ENCODE assay signal across 7 cellular contexts in genomic region chr7:74224907-74225306, GRCh38. TPM values are rescaled to one million over a fixed set of nuclear protein-coding genes. Genes with fewer than 3 reads are reported as not detected.
DNase-seq lines count a peak whose midpoint lies in the region; ATAC-seq, FAIRE-seq and TF ChIP-seq lines count a peak whose summit lies in the region.
"Not testable (repeated sequence)": the region's sequence is repeated elsewhere in the genome, so short reads cannot be mapped to it uniquely, and the experiment has no call there.
"Had no signal": no experiment of that assay in that cellular context is flagged by ENCODE, and none has a peak within 500 bp of the region (broad histone marks: within the 10 kb centered on the region; RNA-seq: fewer than 3 reads in every experiment).

No MANE protein-coding gene starts in this region.

- not testable (repeated sequence) for H3K27me3 ChIP-seq in BLaER1 treated with 17β-estradiol and CSF1 and Interleukin-3, amounts not matched to agents 10 nM and 100 nM; H7 (ENCODE audit: control insufficient read depth, insufficient read depth, low read length); K562 (ENCODE audit: control insufficient read depth in 2 of 2, insufficient read depth in 2 of 2, low read length in 2 of 2); neutrophil

- not testable (repeated sequence) for BruUV-seq in K562 (replicated peaks; lab: Mats Ljungman, UMichigan)

- TF ChIP-seq CTCF in K562 (IDR thresholded peaks at IDR 0.05 in 2 of 3, conservative IDR thresholded peaks at IDR 0.05 in 1 of 3; ENCODE audit: insufficient read depth in 2 of 3, low read depth in 1 of 3, low read length in 3 of 3); neutrophil (IDR thresholded peaks at IDR 0.05): not testable (repeated sequence)

- POLR2A ChIA-PET in K562 (lab: Yijun Ruan, JAX), result not testable (repeated sequence)

- peak overlapping the region; percentile 77 to 100 (median 92) for H3K4me2 ChIP-seq in BLaER1 treated with 17β-estradiol and CSF1 and Interleukin-3, amounts not matched to agents 10 nM and 100 nM
- H3K4me2 ChIP-seq in K562 (ENCODE audit: insufficient read depth, low read length), result not testable (repeated sequence)

- H3K4me1 ChIP-seq in BLaER1 treated with 17β-estradiol and CSF1 and Interleukin-3, amounts not matched to agents 10 nM and 100 nM, result peaks cover 85 to 100% (median 97%) of the 10 kb centered on the region in 10 experiments
- H3K4me1 ChIP-seq in K562 (replicated peaks in 1 of 2; ENCODE audit: control insufficient read depth in 2 of 2, insufficient read depth in 2 of 2, low read length in 2 of 2) (peaks cover 0 to 19% of the 10 kb centered on the region in 2 experiments; a peak in 3 of 5 replicates), neutrophil (ENCODE audit: control insufficient read depth in 1 of 2, insufficient read depth in 1 of 2, low read depth in 1 of 2, low read length in 1 of 2) (peaks cover 55 to 72% of the 10 kb centered on the region in 2 experiments)

- H3K36me3 ChIP-seq in BLaER1 treated with 17β-estradiol and CSF1 and Interleukin-3, amounts not matched to agents 10 nM and 100 nM, result peaks cover 38 to 95% (median 78%) of the 10 kb centered on the region in 11 experiments
- H3K36me3 ChIP-seq in H7 (replicated peaks; ENCODE audit: control insufficient read depth, insufficient read depth, low read length), result not testable (repeated sequence)
- H3K36me3 ChIP-seq in K562 (ENCODE audit: control insufficient read depth, insufficient read depth, low read length) (peaks cover 40% of the 10 kb centered on the region; the same call in 2 of the 3 replicates), neutrophil (peaks cover 76% of the 10 kb centered on the region)

- H3K27ac Mint-ChIP-seq in T-helper 2 cell treated with Interferon-gamma antibody and Interleukin-4, amounts not matched to agents 5 μg/mL and 100 μg/mL, for 36 hours, result peak overlapping the region; percentile 26
- peak overlapping the region; percentile 69 to 86 (median 82) for H3K27ac Mint-ChIP-seq in immature natural killer cell

- WGBS in K562 (ENCODE audit: insufficient coverage, low coverage, missing lambda C conversion rate), result 89% methylated on average over 13 of the region's 13 CpGs

- peak overlapping the region in 10 of 11 experiments; percentile 66 to 99 (median 97); a peak in 19 of 22 replicates for H3K27ac ChIP-seq in BLaER1 treated with 17β-estradiol and CSF1 and Interleukin-3, amounts not matched to agents 10 nM and 100 nM
- not testable (repeated sequence) for H3K27ac ChIP-seq in K562 (ENCODE audit: extremely low read depth, low read depth, low read length)
- peak overlapping the region; percentile 93 for H3K27ac ChIP-seq in neutrophil

- not testable (repeated sequence) for H3K79me2 ChIP-seq in K562 (ENCODE audit: control insufficient read depth, insufficient read depth, low read length)

- not testable (repeated sequence) for H3K4me3 Mint-ChIP-seq in T-helper 2 cell treated with Interferon-gamma antibody and Interleukin-4, amounts not matched to agents 5 μg/mL and 100 μg/mL, for 36 hours
- peak overlapping the region in 4 of 5 donors; percentile 30 to 64 (median 48) for H3K4me3 Mint-ChIP-seq in immature natural killer cell

- not testable (repeated sequence) for TF ChIP-seq EP300 in K562 (IDR thresholded peaks at IDR 0.05; ENCODE audit: low read length)

- H3K9me1 ChIP-seq in K562 (ENCODE audit: control insufficient read depth, insufficient read depth, low read length), result not testable (repeated sequence)

- intact Hi-C loops in K562 (cut with micrococcal nuclease), result not testable (repeated sequence)

- ATAC-seq in K562, result not testable (repeated sequence)

- not testable (repeated sequence) for TF ChIP-seq RAD21 in K562 (CRISPR knock-in tag; conservative IDR thresholded peaks at IDR 0.05 in 1 of 2, IDR thresholded peaks at IDR 0.05 in 1 of 2)

- CTCF ChIA-PET in K562 (lab: Yijun Ruan, JAX; ENCODE audit: low intra/inter-chr PET ratio), result not testable (repeated sequence)

- peak; percentile 19 for DNase-seq in H7
- not testable (repeated sequence) for DNase-seq in T-helper 2 cell treated with Interferon-gamma antibody and Interleukin-4, amounts not matched to agents 5 μg/mL and 100 μg/mL, for 36 hours (ENCODE audit: low spot score); K562 (ENCODE audit: extremely low read depth in 1 of 4, low spot score in 3 of 4); immature natural killer cell

- TF ChIP-seq POLR2A in K562 (conservative IDR thresholded peaks at IDR 0.05), result not testable (repeated sequence)

- H3K4me1 Mint-ChIP-seq in T-helper 2 cell treated with Interferon-gamma antibody and Interleukin-4, amounts not matched to agents 5 μg/mL and 100 μg/mL, for 36 hours (ENCODE audit: low read depth), result not testable (repeated sequence)
- H3K4me1 Mint-ChIP-seq in immature natural killer cell, result peaks cover 33 to 45% of the 10 kb centered on the region in 2 donors

- H3K9me3 Mint-ChIP-seq in T-helper 2 cell treated with Interferon-gamma antibody and Interleukin-4, amounts not matched to agents 5 μg/mL and 100 μg/mL, for 36 hours; immature natural killer cell: not testable (repeated sequence)

- not testable (repeated sequence) for H3K27me3 Mint-ChIP-seq in T-helper 2 cell treated with Interferon-gamma antibody and Interleukin-4, amounts not matched to agents 5 μg/mL and 100 μg/mL, for 36 hours (ENCODE audit: low read depth); immature natural killer cell (ENCODE audit: low read depth in 3 of 3)

- peak overlapping the region in 9 of 11 experiments; percentile 69 to 87 (median 79); a peak in 17 of 22 replicates for H3K9ac ChIP-seq in BLaER1 treated with 17β-estradiol and CSF1 and Interleukin-3, amounts not matched to agents 10 nM and 100 nM
- H3K9ac ChIP-seq in K562 (ENCODE audit: insufficient read depth in 1 of 2, low read depth in 2 of 2, low read length in 2 of 2), result peak overlapping the region in 1 of 2 experiments; percentile 29; a peak in 1 of 4 replicates

- not testable (repeated sequence) for H4K20me1 ChIP-seq in BLaER1 treated with 17β-estradiol and CSF1 and Interleukin-3, amounts not matched to agents 10 nM and 100 nM; K562 (replicated peaks; ENCODE audit: control insufficient read depth, insufficient read depth, low read length)

- peaks cover 35% of the 10 kb centered on the region for H3K36me3 Mint-ChIP-seq in T-helper 2 cell treated with Interferon-gamma antibody and Interleukin-4, amounts not matched to agents 5 μg/mL and 100 μg/mL, for 36 hours (ENCODE audit: low read depth)
- peaks cover 4 to 18% (median 14%) of the 10 kb centered on the region in 3 donors for H3K36me3 Mint-ChIP-seq in immature natural killer cell

- in situ Hi-C loops in K562 (cut with MboI), result not testable (repeated sequence)

- H3K4me3 ChIP-seq in BLaER1 treated with 17β-estradiol and CSF1 and Interleukin-3, amounts not matched to agents 10 nM and 100 nM, result peak overlapping the region in 6 of 10 experiments; percentile 21 to 56 (median 49); a peak in 6 of 20 replicates
- not testable (repeated sequence) for H3K4me3 ChIP-seq in H7 (ENCODE audit: insufficient read depth, low read depth, low read length); K562
- H3K4me3 ChIP-seq in neutrophil (ENCODE audit: low read depth in 1 of 2, low read length in 1 of 2), result peak overlapping the region in 1 of 2 experiments; percentile 57

- H3K9me3 ChIP-seq in BLaER1 treated with 17β-estradiol and CSF1 and Interleukin-3, amounts not matched to agents 10 nM and 100 nM (replicated peaks in 1 of 11); K562 (replicated peaks; ENCODE audit: control insufficient read depth, insufficient read depth, low read depth, low read length); neutrophil: not testable (repeated sequence)

- H2AFZ ChIP-seq in K562 (ENCODE audit: low read depth, low read length), result not testable (repeated sequence)

- not testable (repeated sequence) for FAIRE-seq in K562 (lab: Jason Lieb, UNC)

RNA-seq across cellular contexts. Expression of gene LAT2, which starts 15.1 kb away (rescaled TPM):
- total RNA-seq in H7 (2014; rRNA removed; shearing (Covaris generic)), result 0.87 TPM in 1 of 2 replicates, not detected in the other
- total RNA-seq in K562 (2011; cell fraction: chromatin; rRNA removed; ENCODE audit: low replicate concordance), result 1.1 and 2.4 TPM in 2 replicates
- 0.39 and 1.8 TPM in 2 replicates for total RNA-seq in K562 (2011; cell fraction: nucleolus; rRNA removed)
- 1.1 and 1.5 TPM in 2 replicates for total RNA-seq in K562 (2011; cell fraction: nucleoplasm; rRNA removed)
- 0.29 and 0.45 TPM in 2 replicates for total RNA-seq in K562 (2014; rRNA removed)
- total RNA-seq in K562 (2014; rRNA removed; fragmentation: Illumina TruSeq; extraction: Trizol), result 0.15 TPM in 1 of 2 replicates, not detected in the other
- 0.11 and 0.23 TPM in 2 replicates for total RNA-seq in K562 (2015; rRNA removed; fragmentation: Illumina TruSeq; extraction: Trizol)
- total RNA-seq in K562 (2021), result 0.29 and 0.58 TPM in 2 replicates
- 0.24 and 0.65 TPM in 2 replicates for polyA plus RNA-seq in K562 (2011; rRNA removed)
- 0.19 and 0.57 TPM in 2 replicates for polyA plus RNA-seq in K562 (2011; cell fraction: cytosol; rRNA removed)
- 0.18 and 0.64 TPM in 2 replicates for polyA plus RNA-seq in K562 (2011; cell fraction: nucleus; rRNA removed)
- 0.68 and 0.76 TPM in 2 replicates for polyA plus RNA-seq in K562 (2012)
- polyA plus RNA-seq in K562 (2014; fragmentation: Illumina TruSeq; extraction: Trizol), result 0.40 and 0.47 TPM in 2 replicates
- under 1 TPM; 0.24 to 0.25 TPM for polyA plus RNA-seq in K562 (2014; fragmentation: Nextera tagmentation; extraction: Ambion mirVana)
- 0.24 and 0.78 TPM in 2 replicates for polyA plus RNA-seq in K562 (2014; rRNA removed)
- 0.53 TPM in 1 of 2 replicates, not detected in the other for polyA minus RNA-seq in K562 (2011; rRNA and poly(A)+ RNA removed)
- not detected in 2 replicates for polyA minus RNA-seq in K562 (2011; cell fraction: cytosol; rRNA and poly(A)+ RNA removed)
- polyA minus RNA-seq in K562 (2011; cell fraction: nucleus; rRNA and poly(A)+ RNA removed), result 0.54 TPM in 1 of 2 replicates, not detected in the other
- polyA plus RNA-seq in immature natural killer cell, result 100 to 1,000 TPM; 231 to 266 (median 256) TPM
- total RNA-seq: G401 had no signal

RNA-seq across cellular contexts. Expression of gene RFC2, which starts 29.3 kb away (rescaled TPM):
- 109 and 126 TPM in 2 replicates for total RNA-seq in H7 (2014; rRNA removed; shearing (Covaris generic))
- total RNA-seq in K562 (2011; cell fraction: chromatin; rRNA removed; ENCODE audit: low replicate concordance), result 39.7 and 82.7 TPM in 2 replicates
- 54.0 and 64.9 TPM in 2 replicates for total RNA-seq in K562 (2011; cell fraction: nucleolus; rRNA removed)
- 37.6 and 46.7 TPM in 2 replicates for total RNA-seq in K562 (2011; cell fraction: nucleoplasm; rRNA removed)
- total RNA-seq in K562 (2014; rRNA removed) (93.6 and 123 TPM in 2 replicates), K562 (2014; rRNA removed; fragmentation: Illumina TruSeq; extraction: Trizol) (96.6 and 99.8 TPM in 2 replicates), K562 (2015; rRNA removed; fragmentation: Illumina TruSeq; extraction: Trizol) (122 and 126 TPM in 2 replicates), K562 (2021) (102 and 104 TPM in 2 replicates)
- polyA plus RNA-seq in K562 (2011; rRNA removed) (78.2 and 109 TPM in 2 replicates), K562 (2014; fragmentation: Illumina TruSeq; extraction: Trizol) (156 and 161 TPM in 2 replicates), K562 (2014; fragmentation: Nextera tagmentation; extraction: Ambion mirVana) (10 to 100 TPM; 32.5 to 55.6 TPM), K562 (2014; rRNA removed) (112 and 124 TPM in 2 replicates), immature natural killer cell (10 to 100 TPM; 48.1 to 79.5 (median 63.0) TPM)
- 62.5 and 86.6 TPM in 2 replicates for polyA plus RNA-seq in K562 (2011; cell fraction: cytosol; rRNA removed)
- polyA plus RNA-seq in K562 (2011; cell fraction: nucleus; rRNA removed), result 21.3 and 32.9 TPM in 2 replicates
- 86.3 and 99.6 TPM in 2 replicates for polyA plus RNA-seq in K562 (2012)
- polyA minus RNA-seq in K562 (2011; rRNA and poly(A)+ RNA removed), result 85.5 and 125 TPM in 2 replicates
- polyA minus RNA-seq in K562 (2011; cell fraction: cytosol; rRNA and poly(A)+ RNA removed), result 72.1 and 79.1 TPM in 2 replicates
- polyA minus RNA-seq in K562 (2011; cell fraction: nucleus; rRNA and poly(A)+ RNA removed), result 22.2 and 22.7 TPM in 2 replicates

RNA-seq across cellular contexts. Expression of gene EIF4H, which starts 50.8 kb away (rescaled TPM):
- total RNA-seq in H7 (2014; rRNA removed; shearing (Covaris generic)), result 316 and 343 TPM in 2 replicates
- total RNA-seq in K562 (2011; cell fraction: chromatin; rRNA removed; ENCODE audit: low replicate concordance), result 135 and 180 TPM in 2 replicates
- total RNA-seq in K562 (2011; cell fraction: nucleolus; rRNA removed), result 102 and 103 TPM in 2 replicates
- total RNA-seq in K562 (2011; cell fraction: nucleoplasm; rRNA removed), result 156 and 188 TPM in 2 replicates
- total RNA-seq in K562 (2014; rRNA removed), result 315 and 338 TPM in 2 replicates
- total RNA-seq in K562 (2014; rRNA removed; fragmentation: Illumina TruSeq; extraction: Trizol), result 262 and 319 TPM in 2 replicates
- total RNA-seq in K562 (2015; rRNA removed; fragmentation: Illumina TruSeq; extraction: Trizol), result 350 and 354 TPM in 2 replicates
- total RNA-seq in K562 (2021), result 408 and 416 TPM in 2 replicates
- 346 and 435 TPM in 2 replicates for polyA plus RNA-seq in K562 (2011; rRNA removed)
- polyA plus RNA-seq in K562 (2011; cell fraction: cytosol; rRNA removed), result 391 and 403 TPM in 2 replicates
- 160 and 185 TPM in 2 replicates for polyA plus RNA-seq in K562 (2011; cell fraction: nucleus; rRNA removed)
- 372 and 407 TPM in 2 replicates for polyA plus RNA-seq in K562 (2012)
- polyA plus RNA-seq in K562 (2014; fragmentation: Illumina TruSeq; extraction: Trizol), result 319 and 334 TPM in 2 replicates
- 10 to 100 TPM; 11.0 to 15.9 TPM for polyA plus RNA-seq in K562 (2014; fragmentation: Nextera tagmentation; extraction: Ambion mirVana)
- polyA plus RNA-seq in K562 (2014; rRNA removed), result 369 and 425 TPM in 2 replicates
- polyA minus RNA-seq in K562 (2011; rRNA and poly(A)+ RNA removed), result 295 and 304 TPM in 2 replicates
- 159 and 193 TPM in 2 replicates for polyA minus RNA-seq in K562 (2011; cell fraction: cytosol; rRNA and poly(A)+ RNA removed)
- 95.7 and 151 TPM in 2 replicates for polyA minus RNA-seq in K562 (2011; cell fraction: nucleus; rRNA and poly(A)+ RNA removed)
- 100 to 1,000 TPM; 177 to 278 (median 246) TPM for polyA plus RNA-seq in immature natural killer cell
